ENCODE assay signal across 8 cellular contexts in genomic region chr12:121673013-121673441, GRCh38. TPM values are rescaled to one million over a fixed set of nuclear protein-coding genes. Genes with fewer than 3 reads are reported as not detected.
DNase-seq lines count a peak whose midpoint lies in the region; ATAC-seq and TF ChIP-seq lines count a peak whose summit lies in the region.

No MANE protein-coding gene starts in this region.

- intact Hi-C loops in sciatic nerve (cut with DNase I) = loop anchor here (2.0 kb wide), 1 partner anchor 46 kb away; the partner anchor contains the start of gene ORAI1

- ATAC-seq in sciatic nerve = peak; percentile 71

- peak overlapping the region; percentile 59 for H3K4me3 ChIP-seq in fibroblast of mammary gland (ENCODE audit: control insufficient read depth, low read depth, low read length)

- no peak for TF ChIP-seq CTCF in fibroblast of mammary gland (conservative IDR thresholded peaks at IDR 0.05; ENCODE audit: control insufficient read depth, insufficient read depth, low read depth, low read length)

- DNase-seq in NCI-H82 (lab: John Stamatoyannopoulos, UW) = peak; percentile 31
- no peak for DNase-seq in NCI-H82 treated with DMSO at 0.1 percent for 48 hours (lab: John Stamatoyannopoulos, UW; ENCODE audit: unreplicated experiment)
- peak; percentile 23 for DNase-seq in RPMI8226
- no peak for DNase-seq in fibroblast of mammary gland (ENCODE audit: low read depth)
- DNase-seq in sciatic nerve (ENCODE audit: low spot score) = no peak
- DNase-seq in stimulated activated CD4-positive, alpha-beta T cell treated with anti-CD3 and anti-CD28 coated beads, Interleukin-1b, Interleukin-23, amount 100 ng/mL, for 48 hours = no peak
- DNase-seq in Ammon's horn (ENCODE audit: low spot score) = no peak
- DNase-seq in OCI-M2 (lab: John Stamatoyannopoulos, UW; ENCODE audit: unreplicated experiment) = no peak

RNA-seq across cellular contexts. Expression of gene MORN3, which starts 3.6 kb away (rescaled TPM):
- total RNA-seq in sciatic nerve = 0.49 TPM

RNA-seq across cellular contexts. Expression of gene TMEM120B, which starts 39.5 kb away (rescaled TPM):
- total RNA-seq in sciatic nerve = 20.6 TPM

RNA-seq across cellular contexts. Expression of gene ORAI1, which starts 46.7 kb away (rescaled TPM):
- 14.0 TPM for total RNA-seq in sciatic nerve

Comparison
In these comparisons a context has a peak if more than half of its experiments do, and no peak if none do; other contexts are left out.
1. DNase-seq: peak in NCI-H82 (single experiment) and RPMI8226 (single experiment); none in NCI-H82 treated with DMSO at 0.1 percent for 48 hours (single experiment), fibroblast of mammary gland (single experiment), sciatic nerve (single experiment), stimulated activated CD4-positive, alpha-beta T cell treated with anti-CD3 and anti-CD28 coated beads, Interleukin-1b, Interleukin-23, amount 100 ng/mL, for 48 hours (single experiment), Ammon's horn (single experiment) and OCI-M2 (single experiment).